Comparison of ENCODE assay signal across 20 cellular contexts in the genomic region with DNA sequence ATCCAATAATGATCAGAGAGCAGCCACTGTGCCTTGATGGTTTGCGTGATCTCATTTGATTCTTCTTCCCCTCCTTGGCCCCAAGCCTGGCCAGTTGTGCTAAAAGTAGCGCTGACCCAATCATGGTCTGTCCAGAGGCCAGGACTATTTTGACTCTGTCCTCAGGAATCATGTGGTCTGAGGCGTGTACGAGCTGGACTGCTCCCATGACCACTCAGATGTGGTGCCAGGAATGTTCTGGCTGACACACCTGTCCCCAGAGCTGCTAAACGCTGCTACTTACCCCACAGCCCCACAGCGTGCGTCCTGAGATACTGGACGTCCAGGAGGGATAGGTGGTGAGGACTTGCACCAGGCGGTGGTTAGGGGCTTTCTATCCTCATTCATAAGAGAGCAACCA.
"Had no signal": no experiment of that assay in that cellular context is flagged by ENCODE, and none has a peak within 500 bp of the region (broad histone marks: within the 10 kb centered on the region; RNA-seq: fewer than 3 reads in every experiment).

No MANE protein-coding gene starts in this region.

- ATAC-seq: activated CD8-positive, alpha-beta memory T cell treated with anti-CD3 and anti-CD28 coated beads, Interleukin-2, amount 10 ng/mL, durations not matched to agents 7 days and 5 days; activated naive CD4-positive, alpha-beta T cell treated with anti-CD3 and anti-CD28 coated beads, Interleukin-2, amount 50 U/mL, for 72 hours; activated T-cell treated with anti-CD3 and anti-CD28 coated beads, Interleukin-2, amount 50 U/mL, for 4 hours; esophagus mucosa; natural killer cell had no signal

- DNase-seq: activated CD4-positive, alpha-beta T cell treated with anti-CD3 and anti-CD28 coated beads for 1 hour; activated CD4-positive, alpha-beta T cell treated with anti-CD3 and anti-CD28 coated beads, Interleukin-2, amount 50 U/mL, for 48 hours; activated CD8-positive, alpha-beta memory T cell treated with anti-CD3 and anti-CD28 coated beads, Interleukin-2, amount 10 ng/mL, durations not matched to agents 7 days and 5 days; activated effector memory CD4-positive, alpha-beta T cell treated with anti-CD3 and anti-CD28 coated beads, Interleukin-2, amount 50 U/mL, for 16 hours; activated T-cell treated with anti-CD3 and anti-CD28 coated beads, Interleukin-2, amount 50 U/mL, for 4 hours; central memory CD4-positive, alpha-beta T cell; colonic mucosa; glutamatergic neuron; mammary epithelial cell; natural killer cell; retina; stimulated activated CD4-positive, alpha-beta T cell treated with anti-CD3 and anti-CD28 coated beads, Interleukin-4, amount 100 ng/mL, for 4 hours; stimulated activated CD8-positive, alpha-beta memory T cell treated with anti-CD3 and anti-CD28 coated beads, Interleukin-4, amount 100 ng/mL, for 48 hours; stimulated activated naive CD4-positive, alpha-beta T cell treated with Interleukin-2 at 50 U/mL for 16 hours; T1000 had no signal

- H3K4me1 Mint-ChIP-seq: activated CD8-positive, alpha-beta memory T cell treated with anti-CD3 and anti-CD28 coated beads, Interleukin-2, amount 10 ng/mL, durations not matched to agents 7 days and 5 days had no signal

- H3K27me3 ChIP-seq: colonic mucosa had no signal

- H3K9me3 Mint-ChIP-seq: activated naive CD4-positive, alpha-beta T cell treated with anti-CD3 and anti-CD28 coated beads, Interleukin-2, amount 50 U/mL, for 72 hours; activated T-cell treated with anti-CD3 and anti-CD28 coated beads, Interleukin-2, amount 50 U/mL, for 4 hours; natural killer cell had no signal

- H3K36me3 Mint-ChIP-seq: activated CD8-positive, alpha-beta memory T cell treated with anti-CD3 and anti-CD28 coated beads, Interleukin-2, amount 10 ng/mL, durations not matched to agents 7 days and 5 days; activated naive CD4-positive, alpha-beta T cell treated with anti-CD3 and anti-CD28 coated beads, Interleukin-2, amount 50 U/mL, for 72 hours; natural killer cell had no signal

- H3K27ac Mint-ChIP-seq: activated CD8-positive, alpha-beta memory T cell treated with anti-CD3 and anti-CD28 coated beads, Interleukin-2, amount 10 ng/mL, durations not matched to agents 7 days and 5 days; activated naive CD4-positive, alpha-beta T cell treated with anti-CD3 and anti-CD28 coated beads, Interleukin-2, amount 50 U/mL, for 72 hours; natural killer cell had no signal

- H3K4me2 ChIP-seq: smooth muscle cell had no signal

- H3K27ac ChIP-seq: colonic mucosa, neutrophil, parathyroid adenoma had no signal

- H3K4me3 Mint-ChIP-seq: activated CD8-positive, alpha-beta memory T cell treated with anti-CD3 and anti-CD28 coated beads, Interleukin-2, amount 10 ng/mL, durations not matched to agents 7 days and 5 days; activated T-cell treated with anti-CD3 and anti-CD28 coated beads, Interleukin-2, amount 50 U/mL, for 4 hours; natural killer cell had no signal

- H3K4me1 ChIP-seq: colonic mucosa, parathyroid adenoma had no signal

- H3K79me2 ChIP-seq: parathyroid adenoma had no signal

- H3K9me3 ChIP-seq: colonic mucosa, neutrophil had no signal

- H3K4me3 ChIP-seq: colonic mucosa, smooth muscle cell had no signal

- H3K9ac ChIP-seq: parathyroid adenoma had no signal

- H3K36me3 ChIP-seq: colonic mucosa, neutrophil had no signal

- H2AFZ ChIP-seq: parathyroid adenoma had no signal
